Comparison of ENCODE assay signal across 1 cellular context in the genomic region with DNA sequence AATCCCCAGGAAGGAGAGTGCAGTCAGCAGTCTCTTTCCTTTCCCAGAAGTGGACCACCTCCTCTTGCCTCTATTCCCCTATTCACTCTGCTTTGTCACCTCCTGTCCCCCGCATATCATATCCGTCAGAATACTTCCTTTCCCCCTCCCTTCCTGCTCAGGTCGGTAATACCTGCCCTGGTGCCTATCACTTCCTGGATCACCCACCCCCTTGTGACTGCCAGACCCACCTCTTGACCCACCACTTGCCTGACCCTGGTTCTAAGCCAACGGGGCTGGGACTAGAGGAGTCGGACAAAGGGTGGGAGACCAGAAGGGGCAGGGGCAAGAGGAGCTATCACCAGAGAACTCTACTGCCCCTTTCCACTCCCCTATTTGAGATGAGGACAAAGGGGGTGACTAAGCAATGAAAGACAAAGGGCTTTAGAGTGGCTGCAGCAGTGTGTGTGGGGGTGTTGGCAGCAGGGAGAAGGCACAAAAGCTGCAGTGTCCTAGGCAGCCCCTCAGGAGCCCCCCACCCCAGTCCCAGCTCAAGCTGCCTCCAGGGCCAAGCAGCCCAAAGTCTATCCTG.
TF ChIP-seq lines count a peak whose summit lies in the region.

No MANE protein-coding gene starts in this region.

TF ChIP-seq in HepG2, 621 proteins besides CTCF, POLR2A, EP300 and RAD21 (continued from another document):
- TF ChIP-seq, protein P1, sequence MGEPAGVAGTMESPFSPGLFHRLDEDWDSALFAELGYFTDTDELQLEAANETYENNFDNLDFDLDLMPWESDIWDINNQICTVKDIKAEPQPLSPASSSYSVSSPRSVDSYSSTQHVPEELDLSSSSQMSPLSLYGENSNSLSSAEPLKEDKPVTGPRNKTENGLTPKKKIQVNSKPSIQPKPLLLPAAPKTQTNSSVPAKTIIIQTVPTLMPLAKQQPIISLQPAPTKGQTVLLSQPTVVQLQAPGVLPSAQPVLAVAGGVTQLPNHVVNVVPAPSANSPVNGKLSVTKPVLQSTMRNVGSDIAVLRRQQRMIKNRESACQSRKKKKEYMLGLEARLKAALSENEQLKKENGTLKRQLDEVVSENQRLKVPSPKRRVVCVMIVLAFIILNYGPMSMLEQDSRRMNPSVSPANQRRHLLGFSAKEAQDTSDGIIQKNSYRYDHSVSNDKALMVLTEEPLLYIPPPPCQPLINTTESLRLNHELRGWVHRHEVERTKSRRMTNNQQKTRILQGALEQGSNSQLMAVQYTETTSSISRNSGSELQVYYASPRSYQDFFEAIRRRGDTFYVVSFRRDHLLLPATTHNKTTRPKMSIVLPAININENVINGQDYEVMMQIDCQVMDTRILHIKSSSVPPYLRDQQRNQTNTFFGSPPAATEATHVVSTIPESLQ (CRISPR knock-in tag; conservative IDR thresholded peaks at IDR 0.05), result no peak
- TF ChIP-seq, protein P2, sequence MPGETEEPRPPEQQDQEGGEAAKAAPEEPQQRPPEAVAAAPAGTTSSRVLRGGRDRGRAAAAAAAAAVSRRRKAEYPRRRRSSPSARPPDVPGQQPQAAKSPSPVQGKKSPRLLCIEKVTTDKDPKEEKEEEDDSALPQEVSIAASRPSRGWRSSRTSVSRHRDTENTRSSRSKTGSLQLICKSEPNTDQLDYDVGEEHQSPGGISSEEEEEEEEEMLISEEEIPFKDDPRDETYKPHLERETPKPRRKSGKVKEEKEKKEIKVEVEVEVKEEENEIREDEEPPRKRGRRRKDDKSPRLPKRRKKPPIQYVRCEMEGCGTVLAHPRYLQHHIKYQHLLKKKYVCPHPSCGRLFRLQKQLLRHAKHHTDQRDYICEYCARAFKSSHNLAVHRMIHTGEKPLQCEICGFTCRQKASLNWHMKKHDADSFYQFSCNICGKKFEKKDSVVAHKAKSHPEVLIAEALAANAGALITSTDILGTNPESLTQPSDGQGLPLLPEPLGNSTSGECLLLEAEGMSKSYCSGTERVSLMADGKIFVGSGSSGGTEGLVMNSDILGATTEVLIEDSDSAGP (CRISPR knock-in tag; IDR thresholded peaks at IDR 0.05; ENCODE audit: borderline replicate concordance), result no peak
- TF ChIP-seq, protein P3, sequence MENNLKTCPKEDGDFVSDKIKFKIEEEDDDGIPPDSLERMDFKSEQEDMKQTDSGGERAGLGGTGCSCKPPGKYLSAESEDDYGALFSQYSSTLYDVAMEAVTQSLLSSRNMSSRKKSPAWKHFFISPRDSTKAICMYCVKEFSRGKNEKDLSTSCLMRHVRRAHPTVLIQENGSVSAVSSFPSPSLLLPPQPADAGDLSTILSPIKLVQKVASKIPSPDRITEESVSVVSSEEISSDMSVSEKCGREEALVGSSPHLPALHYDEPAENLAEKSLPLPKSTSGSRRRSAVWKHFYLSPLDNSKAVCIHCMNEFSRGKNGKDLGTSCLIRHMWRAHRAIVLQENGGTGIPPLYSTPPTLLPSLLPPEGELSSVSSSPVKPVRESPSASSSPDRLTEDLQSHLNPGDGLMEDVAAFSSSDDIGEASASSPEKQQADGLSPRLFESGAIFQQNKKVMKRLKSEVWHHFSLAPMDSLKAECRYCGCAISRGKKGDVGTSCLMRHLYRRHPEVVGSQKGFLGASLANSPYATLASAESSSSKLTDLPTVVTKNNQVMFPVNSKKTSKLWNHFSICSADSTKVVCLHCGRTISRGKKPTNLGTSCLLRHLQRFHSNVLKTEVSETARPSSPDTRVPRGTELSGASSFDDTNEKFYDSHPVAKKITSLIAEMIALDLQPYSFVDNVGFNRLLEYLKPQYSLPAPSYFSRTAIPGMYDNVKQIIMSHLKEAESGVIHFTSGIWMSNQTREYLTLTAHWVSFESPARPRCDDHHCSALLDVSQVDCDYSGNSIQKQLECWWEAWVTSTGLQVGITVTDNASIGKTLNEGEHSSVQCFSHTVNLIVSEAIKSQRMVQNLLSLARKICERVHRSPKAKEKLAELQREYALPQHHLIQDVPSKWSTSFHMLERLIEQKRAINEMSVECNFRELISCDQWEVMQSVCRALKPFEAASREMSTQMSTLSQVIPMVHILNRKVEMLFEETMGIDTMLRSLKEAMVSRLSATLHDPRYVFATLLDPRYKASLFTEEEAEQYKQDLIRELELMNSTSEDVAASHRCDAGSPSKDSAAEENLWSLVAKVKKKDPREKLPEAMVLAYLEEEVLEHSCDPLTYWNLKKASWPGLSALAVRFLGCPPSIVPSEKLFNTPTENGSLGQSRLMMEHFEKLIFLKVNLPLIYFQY (CRISPR knock-in tag; IDR thresholded peaks at IDR 0.05; ENCODE audit: borderline replicate concordance), result no peak
- TF ChIP-seq MAZ (IDR thresholded peaks at IDR 0.05; ENCODE audit: borderline replicate concordance, low read depth, low read length) (no peak), MAZ (CRISPR knock-in tag; IDR thresholded peaks at IDR 0.05; ENCODE audit: low read depth) (no peak), NR2C2 (CRISPR knock-in tag; IDR thresholded peaks at IDR 0.05; ENCODE audit: borderline replicate concordance) (0 out of 2 replicates have a peak, but pooled peaks have one; percentile 28), EEA1 (CRISPR knock-in tag; IDR thresholded peaks at IDR 0.05; ENCODE audit: borderline replicate concordance) (no peak), SAP130 (CRISPR knock-in tag; IDR thresholded peaks at IDR 0.05; ENCODE audit: low read depth) (peak; percentile 46; the same call in 1 of the 2 replicates), ZNF713 (CRISPR knock-in tag; IDR thresholded peaks at IDR 0.05) (no peak)
TF ChIP-seq in HepG2: peak in this region for 14.
